In the genomic region with DNA sequence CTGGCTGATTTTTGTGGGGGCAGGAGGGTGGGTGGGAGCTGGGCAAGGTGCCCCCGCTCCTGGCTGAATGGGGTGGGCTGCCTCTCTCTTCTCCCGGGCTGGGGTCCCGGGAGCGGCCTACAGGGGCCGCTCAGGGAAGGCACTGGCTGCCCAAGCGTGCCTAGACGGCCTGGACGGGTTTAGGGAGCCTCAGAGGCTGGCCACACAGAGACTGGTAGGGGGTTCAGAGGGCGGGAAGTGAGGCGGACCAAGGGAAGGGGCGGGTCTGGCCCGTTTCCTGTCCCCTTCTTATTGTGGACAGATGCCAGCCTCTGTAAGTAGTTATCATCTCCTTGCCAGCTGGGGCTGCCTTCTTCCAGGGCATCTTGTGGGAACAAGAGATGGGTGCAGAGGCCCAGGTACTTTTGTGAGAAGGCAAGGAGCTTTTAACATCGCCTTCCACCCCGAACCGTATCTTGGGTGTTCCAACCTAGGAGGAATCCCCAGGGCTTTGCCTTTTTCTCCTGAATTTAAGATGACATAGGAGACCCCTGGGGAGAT, we compare ENCODE assay signal across 8 cellular contexts. TPM values are rescaled to one million over a fixed set of nuclear protein-coding genes. Genes with fewer than 3 reads are reported as not detected.
DNase-seq lines count a peak whose midpoint lies in the region; ATAC-seq and TF ChIP-seq lines count a peak whose summit lies in the region.

No MANE protein-coding gene starts in this region.

- peaks cover 0 to 12% of the 10 kb centered on the region in 2 donors for H3K36me3 ChIP-seq in adrenal gland (replicated peaks in 1 of 2)

- peak overlapping the region in 1 of 4 donors; percentile 61 for H3K4me3 ChIP-seq in adrenal gland

- H3K9me3 ChIP-seq in adrenal gland (replicated peaks in 1 of 3): no peaks in the 10 kb centered on the region

- TF ChIP-seq POLR2A in adrenal gland (IDR thresholded peaks at IDR 0.05): no peak

- ATAC-seq in Right ventricle myocardium inferior (peak; percentile 56), HG03280 (IDR thresholded peaks at IDR 0.05; ENCODE audit: unreplicated experiment) (peak; percentile 47)
- peak; percentile 21 for ATAC-seq in stimulated activated naive CD8-positive, alpha-beta T cell treated with anti-CD3 and anti-CD28 coated beads, Interleukin-15, Interleukin-2, amounts not matched to agents 100 U/mL and 50 U/mL, for 24 hours

- intact Hi-C loops in Right ventricle myocardium inferior (cut with DNase I): no loop called here
- intact Hi-C loops in cardiac septum (cut with DNase I): no loop called here
- intact Hi-C loops in adrenal gland (cut with DNase I): no loop called here

- no peak for DNase-seq in Right ventricle myocardium inferior (ENCODE audit: missing footprints)
- no peak for DNase-seq in cardiac septum (ENCODE audit: low spot score)
- peak in 6 of 7 donors; percentile 25 to 68 (median 38) for DNase-seq in adrenal gland
- DNase-seq in iPS-NIHi7 (ENCODE audit: extremely low spot score): peak; percentile 68
- peak; percentile 25 for DNase-seq in stimulated activated naive CD8-positive, alpha-beta T cell treated with anti-CD3 and anti-CD28 coated beads, Interleukin-15, Interleukin-2, amounts not matched to agents 100 U/mL and 50 U/mL, for 24 hours
- no peak for DNase-seq in NCI-H1092 treated with DMSO at 0.1 percent for 48 hours (lab: John Stamatoyannopoulos, UW)
- DNase-seq in NCI-H1694 (lab: John Stamatoyannopoulos, UW): no peak

- peak overlapping the region in 4 of 5 donors; percentile 21 to 81 (median 63) for H3K27ac ChIP-seq in adrenal gland

- 40 to 60% (median 48%) methylated on average over 11 to 15 of the region's 15 CpGs for WGBS in adrenal gland, 4 donors

- TF ChIP-seq CTCF in adrenal gland (IDR thresholded peaks at IDR 0.05): no peak

- no peaks in the 10 kb centered on the region for H3K27me3 ChIP-seq in adrenal gland

- peaks cover 0 to 9% of the 10 kb centered on the region in 2 donors for H3K4me1 ChIP-seq in adrenal gland (replicated peaks in 1 of 2)

RNA-seq across cellular contexts. Expression of a gene that starts 0.4 kb away (rescaled TPM):
- total RNA-seq in Right ventricle myocardium inferior: 8.0 TPM
- total RNA-seq in cardiac septum: 3.8 TPM
- total RNA-seq in adrenal gland: 10 to 100 TPM in 3 of 8 donors, 1 to 10 TPM in 5; 4.5 to 13.5 (median 9.4) TPM
- 10 to 100 TPM in 2 of 3 donors, 1 to 10 TPM in 1; 6.8 to 20.5 (median 13.1) TPM for polyA plus RNA-seq in adrenal gland

RNA-seq across cellular contexts. Expression of a gene that starts 28.8 kb away (rescaled TPM):
- total RNA-seq in Right ventricle myocardium inferior (19.4 TPM), cardiac septum (12.3 TPM), adrenal gland (10 to 100 TPM; 17.8 to 44.8 (median 26.0) TPM)
- 10 to 100 TPM; 18.7 to 24.8 (median 19.0) TPM for polyA plus RNA-seq in adrenal gland

Comparison
In these comparisons a context has a peak if more than half of its experiments do, and no peak if none do; other contexts are left out.
1. DNase-seq: peak in adrenal gland (6 of 7), iPS-NIHi7 (single experiment) and stimulated activated naive CD8-positive, alpha-beta T cell treated with anti-CD3 and anti-CD28 coated beads, Interleukin-15, Interleukin-2, amounts not matched to agents 100 U/mL and 50 U/mL, for 24 hours (single experiment); none in Right ventricle myocardium inferior (single experiment), cardiac septum (single experiment), NCI-H1092 treated with DMSO at 0.1 percent for 48 hours (single experiment) and NCI-H1694 (single experiment).
2. Peak in every context shown above with its lines, with median percentiles within 50 percentile points of each other: ATAC-seq.